ENCODE assay signal across 8 cellular contexts in genomic region chr3:109685084-109686079, GRCh38.
DNase-seq lines count a peak whose midpoint lies in the region; ATAC-seq and TF ChIP-seq lines count a peak whose summit lies in the region.

No MANE protein-coding gene starts in this region.

- H3K27ac ChIP-seq in gastrocnemius medialis = no peak overlapping the region

- ATAC-seq in SK-N-SH treated with all-trans-retinoic acid at 6 μM for 48 hours (peak; percentile 99), Right ventricle myocardium superior (ENCODE audit: poor library complexity) (peak; percentile 91), gastrocnemius medialis (peak; percentile 30 to 56), GM18498 (IDR thresholded peaks at IDR 0.05; ENCODE audit: unreplicated experiment) (no peak), HG03039 (IDR thresholded peaks at IDR 0.05; ENCODE audit: unreplicated experiment) (no peak)

- no peaks in the 10 kb centered on the region for H3K27me3 ChIP-seq in gastrocnemius medialis

- no peaks in the 10 kb centered on the region for H3K4me1 ChIP-seq in gastrocnemius medialis

- no peak for TF ChIP-seq CTCF in gastrocnemius medialis (IDR thresholded peaks at IDR 0.05 in 4 of 5, conservative IDR thresholded peaks at IDR 0.05 in 1 of 5)

- no peak overlapping the region for H3K4me3 ChIP-seq in gastrocnemius medialis

- no peaks in the 10 kb centered on the region for H3K36me3 ChIP-seq in gastrocnemius medialis

- no peak for TF ChIP-seq POLR2A in gastrocnemius medialis (IDR thresholded peaks at IDR 0.05)

- DNase-seq in GM04504 (ENCODE audit: low read depth) = peak; percentile 97
- peak; percentile 69 for DNase-seq in Right ventricle myocardium superior
- DNase-seq in gastrocnemius medialis = peak; percentile 20 to 44
- DNase-seq in NCI-H2227 treated with DMSO at 0.1 percent for 48 hours (lab: John Stamatoyannopoulos, UW) = no peak
- no peak for DNase-seq in cerebellar nuclear complex (lab: John Stamatoyannopoulos, UW)

- H3K9me3 ChIP-seq in gastrocnemius medialis = no peaks in the 10 kb centered on the region

- in situ Hi-C loops in gastrocnemius medialis (cut with MboI; ENCODE audit: low sequenced_read_pairs in 4 of 4) = no loop called here

- intact Hi-C loops in Right ventricle myocardium superior (cut with DNase I) = no loop called here
- intact Hi-C loops in gastrocnemius medialis (cut with DNase I; ENCODE audit: low total_unique reads) = no loop called here

TF ChIP-seq in SK-N-SH treated with all-trans-retinoic acid at 6 μM for 48 hours, 23 proteins besides CTCF, POLR2A, EP300 and RAD21:
- TF ChIP-seq GLIS3 (CRISPR knock-in tag; IDR thresholded peaks at IDR 0.05) (no peak), CSDC2 (CRISPR knock-in tag; IDR thresholded peaks at IDR 0.05) (no peak), ESRRG (CRISPR knock-in tag; IDR thresholded peaks at IDR 0.05) (no peak), SNAI2 (CRISPR knock-in tag; IDR thresholded peaks at IDR 0.05) (no peak; the same call in 1 of the 2 replicates), ZNF8 (CRISPR knock-in tag; IDR thresholded peaks at IDR 0.05) (no peak), BACH2 (CRISPR knock-in tag; IDR thresholded peaks at IDR 0.05; ENCODE audit: borderline replicate concordance) (no peak), ARNTL (CRISPR knock-in tag; IDR thresholded peaks at IDR 0.05; ENCODE audit: borderline replicate concordance, low read depth) (no peak), CREB5 (CRISPR knock-in tag; IDR thresholded peaks at IDR 0.05; ENCODE audit: low read depth) (no peak), TOX (CRISPR knock-in tag; IDR thresholded peaks at IDR 0.05; ENCODE audit: borderline replicate concordance) (no peak), ISL1 (CRISPR knock-in tag; IDR thresholded peaks at IDR 0.05) (no peak), OSR1 (CRISPR knock-in tag; IDR thresholded peaks at IDR 0.05) (no peak), TCF4 (CRISPR knock-in tag; IDR thresholded peaks at IDR 0.05; ENCODE audit: borderline replicate concordance) (no peak), ZNF565 (CRISPR knock-in tag; conservative IDR thresholded peaks at IDR 0.05; ENCODE audit: low read depth) (no peak), PPARA (CRISPR knock-in tag; IDR thresholded peaks at IDR 0.05; ENCODE audit: borderline replicate concordance) (no peak)
- TF ChIP-seq, protein P1, sequence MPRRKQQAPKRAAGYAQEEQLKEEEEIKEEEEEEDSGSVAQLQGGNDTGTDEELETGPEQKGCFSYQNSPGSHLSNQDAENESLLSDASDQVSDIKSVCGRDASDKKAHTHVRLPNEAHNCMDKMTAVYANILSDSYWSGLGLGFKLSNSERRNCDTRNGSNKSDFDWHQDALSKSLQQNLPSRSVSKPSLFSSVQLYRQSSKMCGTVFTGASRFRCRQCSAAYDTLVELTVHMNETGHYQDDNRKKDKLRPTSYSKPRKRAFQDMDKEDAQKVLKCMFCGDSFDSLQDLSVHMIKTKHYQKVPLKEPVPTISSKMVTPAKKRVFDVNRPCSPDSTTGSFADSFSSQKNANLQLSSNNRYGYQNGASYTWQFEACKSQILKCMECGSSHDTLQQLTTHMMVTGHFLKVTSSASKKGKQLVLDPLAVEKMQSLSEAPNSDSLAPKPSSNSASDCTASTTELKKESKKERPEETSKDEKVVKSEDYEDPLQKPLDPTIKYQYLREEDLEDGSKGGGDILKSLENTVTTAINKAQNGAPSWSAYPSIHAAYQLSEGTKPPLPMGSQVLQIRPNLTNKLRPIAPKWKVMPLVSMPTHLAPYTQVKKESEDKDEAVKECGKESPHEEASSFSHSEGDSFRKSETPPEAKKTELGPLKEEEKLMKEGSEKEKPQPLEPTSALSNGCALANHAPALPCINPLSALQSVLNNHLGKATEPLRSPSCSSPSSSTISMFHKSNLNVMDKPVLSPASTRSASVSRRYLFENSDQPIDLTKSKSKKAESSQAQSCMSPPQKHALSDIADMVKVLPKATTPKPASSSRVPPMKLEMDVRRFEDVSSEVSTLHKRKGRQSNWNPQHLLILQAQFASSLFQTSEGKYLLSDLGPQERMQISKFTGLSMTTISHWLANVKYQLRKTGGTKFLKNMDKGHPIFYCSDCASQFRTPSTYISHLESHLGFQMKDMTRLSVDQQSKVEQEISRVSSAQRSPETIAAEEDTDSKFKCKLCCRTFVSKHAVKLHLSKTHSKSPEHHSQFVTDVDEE (CRISPR knock-in tag; IDR thresholded peaks at IDR 0.05) = no peak
- TF ChIP-seq, protein P2, sequence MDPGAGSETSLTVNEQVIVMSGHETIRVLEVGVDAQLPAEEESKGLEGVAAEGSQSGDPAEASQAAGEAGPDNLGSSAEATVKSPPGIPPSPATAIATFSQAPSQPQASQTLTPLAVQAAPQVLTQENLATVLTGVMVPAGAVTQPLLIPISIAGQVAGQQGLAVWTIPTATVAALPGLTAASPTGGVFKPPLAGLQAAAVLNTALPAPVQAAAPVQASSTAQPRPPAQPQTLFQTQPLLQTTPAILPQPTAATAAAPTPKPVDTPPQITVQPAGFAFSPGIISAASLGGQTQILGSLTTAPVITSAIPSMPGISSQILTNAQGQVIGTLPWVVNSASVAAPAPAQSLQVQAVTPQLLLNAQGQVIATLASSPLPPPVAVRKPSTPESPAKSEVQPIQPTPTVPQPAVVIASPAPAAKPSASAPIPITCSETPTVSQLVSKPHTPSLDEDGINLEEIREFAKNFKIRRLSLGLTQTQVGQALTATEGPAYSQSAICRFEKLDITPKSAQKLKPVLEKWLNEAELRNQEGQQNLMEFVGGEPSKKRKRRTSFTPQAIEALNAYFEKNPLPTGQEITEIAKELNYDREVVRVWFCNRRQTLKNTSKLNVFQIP (CRISPR knock-in tag; IDR thresholded peaks at IDR 0.05; ENCODE audit: borderline replicate concordance, low read depth) = no peak

Comparison
In these comparisons a context has a peak if more than half of its experiments do, and no peak if none do; other contexts are left out.
1. DNase-seq: peak in GM04504 (single experiment), Right ventricle myocardium superior (single experiment) and gastrocnemius medialis (2 of 2); none in NCI-H2227 treated with DMSO at 0.1 percent for 48 hours (single experiment) and cerebellar nuclear complex (0 of 2).
2. ATAC-seq: peak in SK-N-SH treated with all-trans-retinoic acid at 6 μM for 48 hours (single experiment), Right ventricle myocardium superior (single experiment) and gastrocnemius medialis (2 of 2); none in GM18498 (single experiment) and HG03039 (single experiment).